ENCODE assay signal across 8 cellular contexts in the genomic region with DNA sequence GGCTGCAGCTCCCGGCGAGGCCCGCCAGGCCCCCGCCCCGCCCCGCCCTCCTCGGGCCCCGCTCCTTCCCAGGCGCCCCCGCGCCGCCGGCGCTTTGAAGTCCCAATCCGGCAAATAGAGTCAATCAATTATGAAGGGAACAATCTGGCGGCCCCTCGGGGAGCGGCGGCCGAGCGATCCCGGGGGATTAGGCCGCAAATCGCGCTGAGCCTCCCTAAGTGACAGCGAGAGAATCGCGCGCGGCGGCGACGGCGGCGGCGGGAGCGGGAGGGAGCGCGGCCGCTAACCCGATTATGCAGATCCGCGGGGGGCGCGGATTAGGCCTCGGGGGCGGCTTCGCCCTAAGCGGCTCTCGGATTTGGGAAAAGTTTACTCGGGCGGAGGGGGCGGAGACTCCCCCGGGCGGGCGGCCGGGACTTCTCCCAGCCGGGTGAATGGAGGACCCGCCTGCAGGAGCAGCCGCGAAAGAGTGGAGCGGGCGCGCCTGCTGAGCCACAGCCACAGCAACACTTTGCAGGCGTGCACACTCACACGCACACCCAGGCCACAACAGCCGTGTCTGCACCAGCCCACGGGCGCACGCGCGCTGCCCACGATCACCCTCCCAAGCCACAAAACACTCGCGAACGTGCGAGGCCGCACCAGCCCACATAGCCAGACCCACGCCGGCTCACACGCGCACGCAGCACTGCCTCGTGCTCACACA. TPM values are rescaled to one million over a fixed set of nuclear protein-coding genes. Genes with fewer than 3 reads are reported as not detected.
A peak's percentile ranks its signal among the peaks of the same experiment; 100 is the strongest.
DNase-seq lines count a peak whose midpoint lies in the region; ATAC-seq, FAIRE-seq and TF ChIP-seq lines count a peak whose summit lies in the region.

No MANE protein-coding gene starts in this region.

- FAIRE-seq in D721Med (lab: Jason Lieb, UNC), result no peak

- no peak overlapping the region for H3K27ac ChIP-seq in CD4-positive, CD25-positive, alpha-beta regulatory T cell (ENCODE audit: insufficient read depth, low read length, poor library complexity, severe bottlenecking)

- peak overlapping the region; percentile 58 to 81 (median 70) for H3K4me3 Mint-ChIP-seq in CD4-positive, CD25-positive, alpha-beta regulatory T cell
- H3K4me3 Mint-ChIP-seq in activated naive CD8-positive, alpha-beta T cell treated with anti-CD3 and anti-CD28 coated beads, Interleukin-2, amount 10 ng/mL, durations not matched to agents 7 days and 5 days, result peak overlapping the region; percentile 76

- H3K4me1 Mint-ChIP-seq in CD4-positive, CD25-positive, alpha-beta regulatory T cell, result peaks cover 0 to 14% (median 2%) of the 10 kb centered on the region in 4 donors
- H3K4me1 Mint-ChIP-seq in activated naive CD8-positive, alpha-beta T cell treated with anti-CD3 and anti-CD28 coated beads, Interleukin-2, amount 10 ng/mL, durations not matched to agents 7 days and 5 days, result peaks cover 12% of the 10 kb centered on the region

- no peak overlapping the region for H3K4me3 ChIP-seq in CD4-positive, CD25-positive, alpha-beta regulatory T cell (ENCODE audit: low read depth, low read length)
- peak overlapping the region; percentile 44 for H3K4me3 ChIP-seq in MG63
- H3K4me3 ChIP-seq in iPS-11a (ENCODE audit: low read depth, low read length), result peak overlapping the region; percentile 39
- H3K4me3 ChIP-seq in skeletal muscle satellite cell (ENCODE audit: low read length), result peak overlapping the region; percentile 71

- H3K4me1 ChIP-seq in CD4-positive, CD25-positive, alpha-beta regulatory T cell (ENCODE audit: control insufficient read depth, insufficient read depth, low read length, poor library complexity, severe bottlenecking), result peaks cover 12% of the 10 kb centered on the region
- H3K4me1 ChIP-seq in skeletal muscle satellite cell (ENCODE audit: control insufficient read depth, insufficient read depth, low read length), result peaks cover 11% of the 10 kb centered on the region

- peak overlapping the region; percentile 54 for H3K9ac ChIP-seq in skeletal muscle satellite cell (ENCODE audit: low read depth, low read length)

- peaks cover 64% of the 10 kb centered on the region for H3K27me3 Mint-ChIP-seq in CD4-positive, CD25-positive, alpha-beta regulatory T cell
- peaks cover 55% of the 10 kb centered on the region for H3K27me3 Mint-ChIP-seq in activated naive CD8-positive, alpha-beta T cell treated with anti-CD3 and anti-CD28 coated beads, Interleukin-2, amount 10 ng/mL, durations not matched to agents 7 days and 5 days

- H3K27me3 ChIP-seq in CD4-positive, CD25-positive, alpha-beta regulatory T cell (ENCODE audit: control insufficient read depth, insufficient read depth, low read length), result peaks cover 12% of the 10 kb centered on the region
- H3K27me3 ChIP-seq in MG63 (no peaks in the 10 kb centered on the region), skeletal muscle satellite cell (ENCODE audit: control insufficient read depth, insufficient read depth, low read length) (peaks cover 48% of the 10 kb centered on the region)

- no peaks in the 10 kb centered on the region for H3K36me3 Mint-ChIP-seq in CD4-positive, CD25-positive, alpha-beta regulatory T cell
- no peaks in the 10 kb centered on the region for H3K36me3 Mint-ChIP-seq in activated naive CD8-positive, alpha-beta T cell treated with anti-CD3 and anti-CD28 coated beads, Interleukin-2, amount 10 ng/mL, durations not matched to agents 7 days and 5 days

- H3K36me3 ChIP-seq in CD4-positive, CD25-positive, alpha-beta regulatory T cell (ENCODE audit: control insufficient read depth, insufficient read depth, low read length), result no peaks in the 10 kb centered on the region
- H3K36me3 ChIP-seq in MG63 (no peaks in the 10 kb centered on the region), skeletal muscle satellite cell (ENCODE audit: insufficient read depth, low read length) (no peaks in the 10 kb centered on the region)

- peak overlapping the region; percentile 88 for H3K4me2 ChIP-seq in skeletal muscle satellite cell (ENCODE audit: low read length)

- no peak overlapping the region for H3K27ac Mint-ChIP-seq in CD4-positive, CD25-positive, alpha-beta regulatory T cell
- no peak overlapping the region for H3K27ac Mint-ChIP-seq in activated naive CD8-positive, alpha-beta T cell treated with anti-CD3 and anti-CD28 coated beads, Interleukin-2, amount 10 ng/mL, durations not matched to agents 7 days and 5 days

- POLR2A ChIA-PET in activated naive CD8-positive, alpha-beta T cell treated with anti-CD3 and anti-CD28 coated beads, Interleukin-2, amount 10 ng/mL, durations not matched to agents 7 days and 5 days (lab: Charles Lee), result no interaction called here

- peak in 1 of 2 donors; percentile 27 for ATAC-seq in CD4-positive, CD25-positive, alpha-beta regulatory T cell (ENCODE audit: low read depth in 2 of 2)
- ATAC-seq in activated naive CD8-positive, alpha-beta T cell treated with anti-CD3 and anti-CD28 coated beads, Interleukin-2, amount 10 ng/mL, durations not matched to agents 7 days and 5 days (ENCODE audit: low read depth), result peak; percentile 45

- no peaks in the 10 kb centered on the region for H3K9me3 Mint-ChIP-seq in CD4-positive, CD25-positive, alpha-beta regulatory T cell
- H3K9me3 Mint-ChIP-seq in activated naive CD8-positive, alpha-beta T cell treated with anti-CD3 and anti-CD28 coated beads, Interleukin-2, amount 10 ng/mL, durations not matched to agents 7 days and 5 days, result no peaks in the 10 kb centered on the region

- no peak for TF ChIP-seq CTCF in D721Med (IDR thresholded peaks at IDR 0.05; ENCODE audit: insufficient read depth, missing control alignments)

- H3K9me3 ChIP-seq in CD4-positive, CD25-positive, alpha-beta regulatory T cell (ENCODE audit: control insufficient read depth in 2 of 2, low read length in 2 of 2), result no peaks in the 10 kb centered on the region
- no peaks in the 10 kb centered on the region for H3K9me3 ChIP-seq in MG63
- H3K9me3 ChIP-seq in skeletal muscle satellite cell (replicated peaks; ENCODE audit: low read length), result no peaks in the 10 kb centered on the region

- DNase-seq in CD4-positive, CD25-positive, alpha-beta regulatory T cell, result no peak
- DNase-seq in MG63, result peak; percentile 57
- DNase-seq in activated naive CD8-positive, alpha-beta T cell treated with anti-CD3 and anti-CD28 coated beads, Interleukin-2, amount 10 ng/mL, durations not matched to agents 7 days and 5 days, result peak; percentile 51
- DNase-seq in midbrain (lab: John Stamatoyannopoulos, UW), result no peak
- DNase-seq in RPMI8226, result no peak
- no peak for DNase-seq in D721Med (ENCODE audit: insufficient read length, low spot score)

RNA-seq across cellular contexts. Expression of a gene that starts 23.0 kb away (rescaled TPM):
- not detected for total RNA-seq in CD4-positive, CD25-positive, alpha-beta regulatory T cell
- not detected for polyA plus RNA-seq in CD4-positive, CD25-positive, alpha-beta regulatory T cell
- total RNA-seq in MG63 (2014; rRNA removed; shearing (Covaris generic); ENCODE audit: low replicate concordance), result not detected in 2 replicates
- under 1 TPM in 1 of 2 experiments, not detected in 1; 0.11 TPM for total RNA-seq in activated naive CD8-positive, alpha-beta T cell treated with anti-CD3 and anti-CD28 coated beads, Interleukin-2, amount 10 ng/mL, durations not matched to agents 7 days and 5 days
- total RNA-seq in skeletal muscle satellite cell (2012; rRNA removed), result not detected in 2 replicates

Comparison
In these comparisons a context has a peak if more than half of its experiments do, and no peak if none do; other contexts are left out.
1. DNase-seq: peak in MG63 (single experiment) and activated naive CD8-positive, alpha-beta T cell treated with anti-CD3 and anti-CD28 coated beads, Interleukin-2, amount 10 ng/mL, durations not matched to agents 7 days and 5 days (single experiment); none in CD4-positive, CD25-positive, alpha-beta regulatory T cell (0 of 3), midbrain (single experiment), RPMI8226 (single experiment) and D721Med (single experiment).